ENCODE assay signal across 23 cellular contexts in genomic region chr5:74286734-74287705, GRCh38.
DNase-seq lines count a peak whose midpoint lies in the region; ATAC-seq, FAIRE-seq and TF ChIP-seq lines count a peak whose summit lies in the region.
"Had no signal": no experiment of that assay in that cellular context is flagged by ENCODE, and none has a peak within 500 bp of the region (broad histone marks: within the 10 kb centered on the region; RNA-seq: fewer than 3 reads in every experiment).

No MANE protein-coding gene starts in this region.

- H3K36me3 Mint-ChIP-seq in activated CD8-positive, alpha-beta T cell treated with anti-CD3 and anti-CD28 coated beads for 36 hours (ENCODE audit: low read depth) = no peaks in the 10 kb centered on the region
- H3K36me3 Mint-ChIP-seq: CD4-positive, CD25-positive, alpha-beta regulatory T cell had no signal

- no peaks in the 10 kb centered on the region for H3K4me1 Mint-ChIP-seq in activated CD8-positive, alpha-beta T cell treated with anti-CD3 and anti-CD28 coated beads for 36 hours (ENCODE audit: low read depth)
- H3K4me1 Mint-ChIP-seq: B cell; CD4-positive, CD25-positive, alpha-beta regulatory T cell had no signal

- ATAC-seq in activated CD8-positive, alpha-beta T cell treated with anti-CD3 and anti-CD28 coated beads for 36 hours = no peak
- ATAC-seq: HCT116, PC-3 had no signal

- CTCF ChIA-PET in activated CD8-positive, alpha-beta T cell treated with anti-CD3 and anti-CD28 coated beads for 36 hours (lab: Charles Lee) = no interaction called here

- H3K27ac Mint-ChIP-seq in activated CD8-positive, alpha-beta T cell treated with anti-CD3 and anti-CD28 coated beads for 36 hours = no peak overlapping the region
- H3K27ac Mint-ChIP-seq: B cell; CD4-positive, CD25-positive, alpha-beta regulatory T cell had no signal

- H3K4me3 Mint-ChIP-seq in activated CD8-positive, alpha-beta T cell treated with anti-CD3 and anti-CD28 coated beads for 36 hours = no peak overlapping the region
- H3K4me3 Mint-ChIP-seq: B cell; CD4-positive, CD25-positive, alpha-beta regulatory T cell had no signal

- H3K9me3 Mint-ChIP-seq in activated CD8-positive, alpha-beta T cell treated with anti-CD3 and anti-CD28 coated beads for 36 hours = no peaks in the 10 kb centered on the region

- H3K4me3 ChIP-seq in dorsolateral prefrontal cortex (no peak overlapping the region), small intestine (ENCODE audit: low read depth in 1 of 2, low read length in 2 of 2) (no peak overlapping the region)
- H3K4me3 ChIP-seq: GM23248, SJCRH30 had no signal

- TF ChIP-seq CTCF in dorsolateral prefrontal cortex (IDR thresholded peaks at IDR 0.05 in 54 of 56, conservative IDR thresholded peaks at IDR 0.05 in 2 of 56; ENCODE audit: low read depth in 1 of 56, partially characterized antibody in 56 of 56) = no peak
- no peak for TF ChIP-seq CTCF in activated CD8-positive, alpha-beta T cell treated with anti-CD3 and anti-CD28 coated beads for 36 hours (IDR thresholded peaks at IDR 0.05)

- POLR2A ChIA-PET in activated CD8-positive, alpha-beta T cell treated with anti-CD3 and anti-CD28 coated beads for 36 hours (lab: Charles Lee) = no interaction called here

- peaks cover 12% of the 10 kb centered on the region for H3K27me3 Mint-ChIP-seq in activated CD8-positive, alpha-beta T cell treated with anti-CD3 and anti-CD28 coated beads for 36 hours

- peak; percentile 51 for DNase-seq in NCI-H2171 treated with DMSO at 0.1 percent for 48 hours (lab: John Stamatoyannopoulos, UW)
- no peak for DNase-seq in NCI-H2171 (lab: John Stamatoyannopoulos, UW)
- peak; percentile 77 for DNase-seq in NCI-H524 treated with DMSO at 0.1 percent for 48 hours (lab: John Stamatoyannopoulos, UW)
- no peak for DNase-seq in dorsolateral prefrontal cortex
- DNase-seq in small intestine = peak; percentile 11
- no peak for DNase-seq in UCSD-AML1 (lab: John Stamatoyannopoulos, UW; ENCODE audit: unreplicated experiment)
- no peak for DNase-seq in activated CD8-positive, alpha-beta T cell treated with anti-CD3 and anti-CD28 coated beads for 36 hours
- DNase-seq in activated gamma-delta T cell treated with Interleukin-2 at 50 U/mL for 16 hours = no peak
- DNase-seq: Caco-2; CD4-positive, CD25-positive, alpha-beta regulatory T cell; DMS79 treated with DMSO at 0.1 percent for 48 hours; GM23248; KBM-7; NCI-H1048; NCI-H146; NCI-H2081 treated with DMSO at 0.1 percent for 48 hours; NCI-H226; PC-3; SJCRH30 had no signal

- peaks cover 0 to 3% of the 10 kb centered on the region in 2 donors for H3K4me1 ChIP-seq in small intestine (ENCODE audit: control insufficient read depth in 2 of 2, insufficient read depth in 1 of 2, low read depth in 1 of 2, low read length in 1 of 2)
- H3K4me1 ChIP-seq: Caco-2 had no signal

- 34 to 61% (median 46%) methylated on average over 4 of the region's 4 CpGs for WGBS in small intestine, 3 donors

- no peak for FAIRE-seq in small intestine (lab: Jason Lieb, UNC)

- H3K36me3 ChIP-seq in small intestine (ENCODE audit: control insufficient read depth in 2 of 2, insufficient read depth in 2 of 2, low read length in 2 of 2) = no peaks in the 10 kb centered on the region
- H3K36me3 ChIP-seq: SJCRH30 had no signal

- H3K27me3 ChIP-seq in dorsolateral prefrontal cortex = no peaks in the 10 kb centered on the region
- H3K27me3 ChIP-seq in small intestine (ENCODE audit: control insufficient read depth in 2 of 2, insufficient read depth in 2 of 2, low read length in 2 of 2) = no peaks in the 10 kb centered on the region
- H3K27me3 ChIP-seq: SJCRH30 had no signal

- H3K9me3 ChIP-seq in small intestine (ENCODE audit: control insufficient read depth, low read depth) = no peaks in the 10 kb centered on the region
- H3K9me3 ChIP-seq: Caco-2, SJCRH30 had no signal

- H3K27ac ChIP-seq in dorsolateral prefrontal cortex (peak overlapping the region in 41 of 59 donors; percentile 7 to 79 (median 57)), small intestine (ENCODE audit: low read depth in 1 of 2, low read length in 1 of 2) (peak overlapping the region in 1 of 2 donors; percentile 75)
- H3K27ac ChIP-seq: 22Rv1, GM23248, RWPE1, SJCRH30 had no signal

- intact Hi-C loops in dorsolateral prefrontal cortex (cut with DNase I) = loop anchor here in 1 of 2 donors (5.0 kb wide), 1 partner anchor 60 kb away; no protein-coding TSS in a partner anchor
- intact Hi-C loops in activated CD8-positive, alpha-beta T cell treated with anti-CD3 and anti-CD28 coated beads for 36 hours (cut with micrococcal nuclease) = no loop called here

Comparison
In these comparisons a context has a peak if more than half of its experiments do, and no peak if none do; other contexts are left out.
1. DNase-seq: peak in NCI-H2171 treated with DMSO at 0.1 percent for 48 hours (single experiment), NCI-H524 treated with DMSO at 0.1 percent for 48 hours (single experiment) and small intestine (single experiment); none in NCI-H2171 (single experiment), dorsolateral prefrontal cortex (0 of 10), UCSD-AML1 (single experiment), activated CD8-positive, alpha-beta T cell treated with anti-CD3 and anti-CD28 coated beads for 36 hours (single experiment) and activated gamma-delta T cell treated with Interleukin-2 at 50 U/mL for 16 hours (single experiment).